8 cellular contexts compared by ENCODE assay signal in the genomic region with DNA sequence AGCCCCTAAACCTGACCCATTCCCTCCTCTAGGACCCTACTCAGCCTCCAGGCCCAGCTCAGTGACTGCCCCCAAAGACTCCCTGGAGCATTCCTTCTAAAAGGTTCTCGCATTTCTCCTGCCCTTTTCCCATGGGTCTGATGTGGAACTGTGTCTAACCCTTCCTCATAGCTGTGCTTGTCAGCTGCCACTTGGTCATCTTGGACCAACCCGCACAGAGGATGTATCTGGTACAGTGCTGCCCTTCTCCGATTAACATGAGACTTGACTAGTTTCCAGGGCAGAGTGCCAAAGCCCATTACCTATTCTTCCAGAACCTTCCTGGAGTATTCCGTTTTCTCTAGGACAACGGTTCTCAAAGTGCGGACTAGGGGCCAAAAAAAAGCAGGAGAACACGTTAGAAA. TPM values are rescaled to one million over a fixed set of nuclear protein-coding genes. Genes with fewer than 3 reads are reported as not detected.
DNase-seq lines count a peak whose midpoint lies in the region; ATAC-seq and TF ChIP-seq lines count a peak whose summit lies in the region.

No MANE protein-coding gene starts in this region.

- H3K27me3 ChIP-seq in cardiac muscle cell = no peaks in the 10 kb centered on the region

- peaks cover 5% of the 10 kb centered on the region for H3K4me1 ChIP-seq in cardiac muscle cell (ENCODE audit: low read depth)

- peak; percentile 4 for ATAC-seq in GM21825 (IDR thresholded peaks at IDR 0.05; ENCODE audit: unreplicated experiment)
- no peak for ATAC-seq in HG03354 (IDR thresholded peaks at IDR 0.05; ENCODE audit: poor library complexity, severe bottlenecking, unreplicated experiment)

- H3K4me1 Mint-ChIP-seq in activated CD4-positive, alpha-beta memory T cell treated with anti-CD3 and anti-CD28 coated beads for 36 hours (ENCODE audit: low read depth) = peaks cover 24% of the 10 kb centered on the region

- TF ChIP-seq CTCF in 22Rv1 (IDR thresholded peaks at IDR 0.05) (no peak), cardiac muscle cell (IDR thresholded peaks at IDR 0.05; ENCODE audit: low read depth, low read length) (no peak)

- H3K36me3 ChIP-seq in cardiac muscle cell = no peaks in the 10 kb centered on the region

- CTCF ChIA-PET in activated CD4-positive, alpha-beta memory T cell treated with anti-CD3 and anti-CD28 coated beads for 36 hours (lab: Charles Lee) = interaction anchor here (0.8 to 2.5 kb wide), 21 partner anchors 10 to 856 kb away, joined by 3 to 28 read pairs (median 3); partner anchors contain the start of gene SNRPG

- H3K27me3 Mint-ChIP-seq in activated CD4-positive, alpha-beta memory T cell treated with anti-CD3 and anti-CD28 coated beads for 36 hours = no peaks in the 10 kb centered on the region

- peak overlapping the region; percentile 91 for H3K27ac Mint-ChIP-seq in activated CD4-positive, alpha-beta memory T cell treated with anti-CD3 and anti-CD28 coated beads for 36 hours

- no peak for DNase-seq in activated CD4-positive, alpha-beta memory T cell treated with anti-CD3 and anti-CD28 coated beads for 36 hours
- DNase-seq in cardiac muscle cell (ENCODE audit: low read depth in 1 of 2, low spot score in 1 of 2) (no peak), renal cortical epithelial cell (ENCODE audit: low read depth) (peak; percentile 62), NCI-H2081 treated with DMSO at 0.1 percent for 48 hours (lab: John Stamatoyannopoulos, UW) (no peak), NCI-H128 (lab: John Stamatoyannopoulos, UW; ENCODE audit: unreplicated experiment) (no peak)

- H3K9me3 Mint-ChIP-seq in activated CD4-positive, alpha-beta memory T cell treated with anti-CD3 and anti-CD28 coated beads for 36 hours = peaks cover 11% of the 10 kb centered on the region

- no peaks in the 10 kb centered on the region for H3K9me3 ChIP-seq in cardiac muscle cell (ENCODE audit: low read depth)

- H3K27ac ChIP-seq in 22Rv1 (peak overlapping the region; percentile 94), cardiac muscle cell (peak overlapping the region; percentile 85)

- H3K4me3 Mint-ChIP-seq in activated CD4-positive, alpha-beta memory T cell treated with anti-CD3 and anti-CD28 coated beads for 36 hours = peak overlapping the region; percentile 95

- H3K36me3 Mint-ChIP-seq in activated CD4-positive, alpha-beta memory T cell treated with anti-CD3 and anti-CD28 coated beads for 36 hours = peaks cover 3% of the 10 kb centered on the region

- POLR2A ChIA-PET in activated CD4-positive, alpha-beta memory T cell treated with anti-CD3 and anti-CD28 coated beads for 36 hours (lab: Charles Lee) = interaction anchor here (0.5 to 2.1 kb wide), 15 partner anchors 9 to 856 kb away, joined by 3 to 11 read pairs (median 4); partner anchors contain the start of genes AAK1 and SNRPG

- intact Hi-C loops in activated CD4-positive, alpha-beta memory T cell treated with anti-CD3 and anti-CD28 coated beads for 36 hours (cut with micrococcal nuclease) = loop anchor here (1.0 to 10.0 kb wide), 7 partner anchors 16 to 392 kb away; partner anchors contain the start of genes AAK1, GFPT1 and GMCL1

- peak overlapping the region; percentile 53 for H3K4me3 ChIP-seq in cardiac muscle cell

RNA-seq across cellular contexts. Expression of gene NFU1, which starts 0.5 kb away (rescaled TPM):
- total RNA-seq in activated CD4-positive, alpha-beta memory T cell treated with anti-CD3 and anti-CD28 coated beads for 36 hours = 10 to 100 TPM; 37.8 to 44.5 TPM
- 78.8 and 82.6 TPM in 2 replicates for total RNA-seq in cardiac muscle cell
- 129 and 131 TPM in 2 replicates for polyA plus RNA-seq in cardiac muscle cell
- total RNA-seq in renal cortical epithelial cell = 39.8 and 48.5 TPM in 2 replicates

RNA-seq across cellular contexts. Expression of gene GFPT1, which starts 50.7 kb away (rescaled TPM):
- total RNA-seq in activated CD4-positive, alpha-beta memory T cell treated with anti-CD3 and anti-CD28 coated beads for 36 hours = 10 to 100 TPM; 39.8 to 43.6 TPM
- total RNA-seq in cardiac muscle cell = 20.9 and 22.4 TPM in 2 replicates
- 31.7 and 35.1 TPM in 2 replicates for polyA plus RNA-seq in cardiac muscle cell
- 65.3 and 74.3 TPM in 2 replicates for total RNA-seq in renal cortical epithelial cell
